23 cellular contexts compared by ENCODE assay signal in genomic region chr16:66295191-66295590, GRCh38.
A peak's percentile ranks its signal among the peaks of the same experiment; 100 is the strongest.
DNase-seq lines count a peak whose midpoint lies in the region; ATAC-seq and TF ChIP-seq lines count a peak whose summit lies in the region.
"Had no signal": no experiment of that assay in that cellular context is flagged by ENCODE, and none has a peak within 500 bp of the region (broad histone marks: within the 10 kb centered on the region; RNA-seq: fewer than 3 reads in every experiment).

No MANE protein-coding gene starts in this region.

- H3K4me3 ChIP-seq in vagina, result no peak overlapping the region

- no peaks in the 10 kb centered on the region for H3K9me3 ChIP-seq in vagina
- H3K9me3 ChIP-seq: BE2C had no signal

- H3K27me3 ChIP-seq in vagina, result no peaks in the 10 kb centered on the region

- TF ChIP-seq POLR2A in vagina (IDR thresholded peaks at IDR 0.05), result no peak

- peak; percentile 59 for DNase-seq in activated effector memory CD4-positive, alpha-beta T cell treated with anti-CD3 and anti-CD28 coated beads, Interleukin-2, amount 50 U/mL, for 16 hours
- no peak for DNase-seq in activated effector memory CD4-positive, alpha-beta T cell treated with Interleukin-2 at 50 U/mL for 16 hours
- DNase-seq in islet precursor cell, result peak; percentile 18
- peak; percentile 5 for DNase-seq in posterior vena cava (ENCODE audit: low spot score)
- DNase-seq in vagina (ENCODE audit: extremely low spot score in 2 of 2), result peak; percentile 1 to 14
- DNase-seq in ecto neural progenitor cell (ENCODE audit: low spot score), result no peak
- DNase-seq: 8988T, ACHN, BE2C, Calu3, DMS79 treated with DMSO at 0.1 percent for 48 hours, GF-D8, Karpas-422, NCI-H1092, NCI-H1436, NCI-H187, NCI-H2171 treated with DMSO at 0.1 percent for 48 hours, NCI-H345, NCI-H510A treated with DMSO at 0.1 percent for 48 hours, NCI-H748 treated with DMSO at 0.1 percent for 48 hours had no signal

- ATAC-seq in GM18519 (IDR thresholded peaks at IDR 0.05; ENCODE audit: low FRiP score, unreplicated experiment) (no peak), GM18909 (IDR thresholded peaks at IDR 0.05; ENCODE audit: poor library complexity, unreplicated experiment) (no peak)
- ATAC-seq: HCT116 had no signal

- TF ChIP-seq CTCF in vagina (IDR thresholded peaks at IDR 0.05), result no peak

- no peaks in the 10 kb centered on the region for H3K36me3 ChIP-seq in vagina
- H3K36me3 ChIP-seq: BE2C had no signal

- no peaks in the 10 kb centered on the region for H3K4me1 ChIP-seq in vagina
- H3K4me1 ChIP-seq: BE2C had no signal

- H3K27ac ChIP-seq in vagina, result no peak overlapping the region

- intact Hi-C loops in posterior vena cava (cut with DNase I) (no loop called here), vagina (cut with DNase I) (loop anchor here (10.0 kb wide), 1 partner anchor 1510 kb away; no protein-coding TSS in a partner anchor)

Comparison
In these comparisons a context has a peak if more than half of its experiments do, and no peak if none do; other contexts are left out.
1. DNase-seq: peak in activated effector memory CD4-positive, alpha-beta T cell treated with anti-CD3 and anti-CD28 coated beads, Interleukin-2, amount 50 U/mL, for 16 hours (single experiment), islet precursor cell (single experiment), posterior vena cava (single experiment) and vagina (2 of 2); none in activated effector memory CD4-positive, alpha-beta T cell treated with Interleukin-2 at 50 U/mL for 16 hours (single experiment) and ecto neural progenitor cell (single experiment).